12 cellular contexts compared by ENCODE assay signal in the genomic region with DNA sequence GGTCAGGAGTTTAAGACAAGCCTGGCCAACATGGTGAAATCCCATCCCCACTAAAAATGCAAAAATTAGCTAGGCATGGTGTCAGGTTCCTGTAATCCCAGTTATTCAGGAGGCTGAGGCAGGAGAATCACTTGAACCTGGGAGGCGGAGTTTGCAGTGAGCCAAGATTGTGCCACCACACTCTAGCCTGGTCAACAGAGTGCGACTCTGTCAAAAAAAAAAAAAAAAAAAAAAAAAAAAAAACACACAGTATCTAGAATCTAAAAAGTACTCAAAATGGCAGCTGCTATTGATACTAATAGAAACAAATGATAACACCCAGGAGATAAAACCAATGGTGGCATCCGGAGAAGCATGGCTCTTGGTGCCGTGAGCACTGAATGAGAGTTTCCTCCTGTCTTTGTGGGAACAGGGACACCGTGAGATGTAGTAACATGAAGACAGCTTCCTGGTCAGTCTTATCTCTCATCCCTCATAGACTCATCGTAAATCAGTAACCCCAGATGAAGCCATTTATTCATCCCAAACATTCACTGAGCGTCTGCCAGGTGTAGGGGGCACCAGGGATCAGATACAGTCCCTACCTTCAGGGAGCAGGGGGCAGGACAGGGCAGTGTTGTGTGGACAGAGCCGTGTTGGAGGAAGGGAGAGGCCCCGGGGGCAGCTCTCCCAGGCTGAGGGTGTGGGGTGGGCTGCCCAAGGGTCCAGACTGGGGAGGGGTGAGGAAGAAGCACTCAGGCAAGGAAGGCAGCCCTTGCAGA.
A peak's percentile ranks its signal among the peaks of the same experiment; 100 is the strongest.
DNase-seq lines count a peak whose midpoint lies in the region; ATAC-seq lines count a peak whose summit lies in the region.
"Had no signal": no experiment of that assay in that cellular context is flagged by ENCODE, and none has a peak within 500 bp of the region (broad histone marks: within the 10 kb centered on the region; RNA-seq: fewer than 3 reads in every experiment).

No MANE protein-coding gene starts in this region.

- H3K27me3 Mint-ChIP-seq in stimulated activated naive CD8-positive, alpha-beta T cell treated with anti-CD3 and anti-CD28 coated beads, Interleukin-15, Interleukin-2, amounts not matched to agents 100 ng/mL and 50 ng/mL, for 24 hours, result no peaks in the 10 kb centered on the region
- no peaks in the 10 kb centered on the region for H3K27me3 Mint-ChIP-seq in activated naive CD8-positive, alpha-beta T cell treated with anti-CD3 and anti-CD28 coated beads for 36 hours
- H3K27me3 Mint-ChIP-seq in naive thymus-derived CD8-positive, alpha-beta T cell, result no peaks in the 10 kb centered on the region

- H3K27ac Mint-ChIP-seq in stimulated activated naive CD8-positive, alpha-beta T cell treated with anti-CD3 and anti-CD28 coated beads, Interleukin-15, Interleukin-2, amounts not matched to agents 100 ng/mL and 50 ng/mL, for 24 hours, result no peak overlapping the region
- H3K27ac Mint-ChIP-seq in activated naive CD8-positive, alpha-beta T cell treated with anti-CD3 and anti-CD28 coated beads for 36 hours, result peak overlapping the region; percentile 87
- peak overlapping the region in 9 of 10 donors; percentile 44 to 96 (median 89) for H3K27ac Mint-ChIP-seq in naive thymus-derived CD8-positive, alpha-beta T cell

- POLR2A ChIA-PET in naive thymus-derived CD8-positive, alpha-beta T cell (lab: Charles Lee), result interaction anchor here (1.1 to 5.2 kb wide), 4 partner anchors 10 to 64 kb away, joined by 3 to 38 read pairs (median 7); no protein-coding TSS in a partner anchor

- peak overlapping the region; percentile 47 for H3K4me3 Mint-ChIP-seq in stimulated activated naive CD8-positive, alpha-beta T cell treated with anti-CD3 and anti-CD28 coated beads, Interleukin-15, Interleukin-2, amounts not matched to agents 100 ng/mL and 50 ng/mL, for 24 hours
- H3K4me3 Mint-ChIP-seq in activated naive CD8-positive, alpha-beta T cell treated with anti-CD3 and anti-CD28 coated beads for 36 hours, result no peak overlapping the region
- peak overlapping the region in 5 of 10 donors; percentile 65 to 82 (median 72) for H3K4me3 Mint-ChIP-seq in naive thymus-derived CD8-positive, alpha-beta T cell

- peaks cover 39% of the 10 kb centered on the region for H3K36me3 Mint-ChIP-seq in stimulated activated naive CD8-positive, alpha-beta T cell treated with anti-CD3 and anti-CD28 coated beads, Interleukin-15, Interleukin-2, amounts not matched to agents 100 ng/mL and 50 ng/mL, for 24 hours (ENCODE audit: low read depth)
- peaks cover 48% of the 10 kb centered on the region for H3K36me3 Mint-ChIP-seq in activated naive CD8-positive, alpha-beta T cell treated with anti-CD3 and anti-CD28 coated beads for 36 hours
- H3K36me3 Mint-ChIP-seq in naive thymus-derived CD8-positive, alpha-beta T cell, result peaks cover 0 to 22% (median 2%) of the 10 kb centered on the region in 3 donors

- DNase-seq in stimulated activated naive CD8-positive, alpha-beta T cell treated with anti-CD3 and anti-CD28 coated beads, Interleukin-15, Interleukin-2, amounts not matched to agents 100 U/mL and 50 U/mL, for 24 hours, result no peak
- no peak for DNase-seq in activated naive CD8-positive, alpha-beta T cell treated with anti-CD3 and anti-CD28 coated beads for 36 hours
- DNase-seq in naive thymus-derived CD8-positive, alpha-beta T cell, result peak in 1 of 10 donors; percentile 10
- DNase-seq in NOMO-1 treated with dmso at 0.1 percent for 144 hours (lab: John Stamatoyannopoulos, UW; ENCODE audit: unreplicated experiment) (no peak), glomerular visceral epithelial cell (ENCODE audit: extremely low spot score) (no peak)
- DNase-seq: left colon, NCI-H1436, NCI-H345, SHP77 treated with DMSO at 0.1 percent for 48 hours, T-helper 9 cell had no signal

- no peaks in the 10 kb centered on the region for H3K9me3 Mint-ChIP-seq in stimulated activated naive CD8-positive, alpha-beta T cell treated with anti-CD3 and anti-CD28 coated beads, Interleukin-15, Interleukin-2, amounts not matched to agents 100 ng/mL and 50 ng/mL, for 24 hours
- H3K9me3 Mint-ChIP-seq in activated naive CD8-positive, alpha-beta T cell treated with anti-CD3 and anti-CD28 coated beads for 36 hours, result no peaks in the 10 kb centered on the region
- H3K9me3 Mint-ChIP-seq in naive thymus-derived CD8-positive, alpha-beta T cell, result no peaks in the 10 kb centered on the region

- peaks cover 25% of the 10 kb centered on the region for H3K4me1 Mint-ChIP-seq in stimulated activated naive CD8-positive, alpha-beta T cell treated with anti-CD3 and anti-CD28 coated beads, Interleukin-15, Interleukin-2, amounts not matched to agents 100 ng/mL and 50 ng/mL, for 24 hours (ENCODE audit: low read depth)
- H3K4me1 Mint-ChIP-seq in activated naive CD8-positive, alpha-beta T cell treated with anti-CD3 and anti-CD28 coated beads for 36 hours, result peaks cover 33% of the 10 kb centered on the region
- peaks cover 22 to 31% (median 27%) of the 10 kb centered on the region in 4 donors for H3K4me1 Mint-ChIP-seq in naive thymus-derived CD8-positive, alpha-beta T cell

- ATAC-seq in stimulated activated naive CD8-positive, alpha-beta T cell treated with anti-CD3 and anti-CD28 coated beads, Interleukin-15, Interleukin-2, amounts not matched to agents 100 U/mL and 50 U/mL, for 24 hours, result no peak
- ATAC-seq in naive thymus-derived CD8-positive, alpha-beta T cell, result no peak
- ATAC-seq in GM18511 (IDR thresholded peaks at IDR 0.05; ENCODE audit: unreplicated experiment), result no peak
